16 cellular contexts compared by ENCODE assay signal in the genomic region with DNA sequence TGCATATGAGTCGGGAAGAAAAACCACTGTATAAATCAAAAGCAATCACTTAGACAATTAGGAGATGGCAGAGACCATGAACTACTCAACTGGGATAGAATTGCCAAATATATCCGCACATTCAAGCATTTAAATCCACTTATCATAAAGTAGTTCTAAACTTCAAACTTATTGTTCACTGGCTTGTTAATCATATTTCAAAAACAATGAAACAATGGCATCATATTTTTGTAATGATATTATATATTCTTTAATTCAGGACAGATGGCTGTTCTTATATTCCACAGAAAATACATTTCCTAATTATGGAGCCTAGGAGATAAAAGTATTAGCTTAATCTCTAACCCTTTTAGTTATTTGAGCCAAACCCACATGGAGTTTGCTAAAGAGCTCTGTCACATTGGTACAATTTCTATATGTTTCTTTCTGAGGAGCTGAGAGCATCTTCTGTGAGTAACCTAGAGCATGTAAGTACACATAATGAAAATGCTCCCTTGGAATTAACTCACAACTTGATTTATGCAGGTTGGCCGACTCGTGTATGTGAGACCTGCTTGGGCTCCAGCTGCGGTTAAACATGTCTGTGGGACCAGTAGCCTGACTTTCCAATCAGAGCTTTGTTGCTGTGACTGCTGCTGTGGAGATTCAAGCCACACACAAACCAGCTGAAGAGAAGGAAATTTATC.
DNase-seq lines count a peak whose midpoint lies in the region; FAIRE-seq and TF ChIP-seq lines count a peak whose summit lies in the region.
"Had no signal": no experiment of that assay in that cellular context is flagged by ENCODE, and none has a peak within 500 bp of the region (broad histone marks: within the 10 kb centered on the region; RNA-seq: fewer than 3 reads in every experiment).

No MANE protein-coding gene starts in this region.

- H3K27ac ChIP-seq in astrocyte (ENCODE audit: low read depth, low read length) (no peak overlapping the region), neural progenitor cell (no peak overlapping the region)
- H3K27ac ChIP-seq: 22Rv1, BLaER1, HL-60 had no signal

- no peak overlapping the region for H3K4me2 ChIP-seq in astrocyte (ENCODE audit: low read length)
- no peak overlapping the region for H3K4me2 ChIP-seq in neural progenitor cell
- H3K4me2 ChIP-seq: BLaER1 had no signal

- TF ChIP-seq CTCF in astrocyte (IDR thresholded peaks at IDR 0.05; ENCODE audit: insufficient read depth, low read depth, low read length) (no peak), neural progenitor cell (IDR thresholded peaks at IDR 0.05) (no peak)

- H3K36me3 ChIP-seq in astrocyte (ENCODE audit: insufficient read depth, low read length) = no peaks in the 10 kb centered on the region
- H3K36me3 ChIP-seq in neural progenitor cell = no peaks in the 10 kb centered on the region
- H3K36me3 ChIP-seq: BLaER1 had no signal

- peaks cover 3% of the 10 kb centered on the region for H3K4me1 Mint-ChIP-seq in astrocyte (ENCODE audit: low read depth, unreplicated experiment)
- H3K4me1 Mint-ChIP-seq in neural progenitor cell = peaks cover 33% of the 10 kb centered on the region

- no peaks in the 10 kb centered on the region for H3K9me3 ChIP-seq in astrocyte (ENCODE audit: insufficient read depth, low read depth, low read length)
- H3K9me3 ChIP-seq in neural progenitor cell (ENCODE audit: low read depth) = no peaks in the 10 kb centered on the region
- H3K9me3 ChIP-seq: BLaER1 had no signal

- no peak overlapping the region for H2AFZ ChIP-seq in astrocyte (ENCODE audit: low read depth, low read length)
- H2AFZ ChIP-seq in neural progenitor cell (replicated peaks) = no peak overlapping the region

- H3K4me1 ChIP-seq in astrocyte (ENCODE audit: insufficient read depth, low read length) (no peaks in the 10 kb centered on the region), neural progenitor cell (peaks cover 9% of the 10 kb centered on the region)
- H3K4me1 ChIP-seq: BLaER1 had no signal

- H3K9ac ChIP-seq in astrocyte (ENCODE audit: low read length) (no peak overlapping the region), neural progenitor cell (no peak overlapping the region)
- H3K9ac ChIP-seq: BLaER1 had no signal

- H3K4me3 Mint-ChIP-seq in astrocyte (ENCODE audit: unreplicated experiment) (no peak overlapping the region), neural progenitor cell (no peak overlapping the region)
- H3K4me3 Mint-ChIP-seq: T-helper 1 cell treated with Interleukin-12 subunit alpha and Interleukin-12 subunit beta and Interleukin-4 antibody, amounts not matched to agents 30 μg/mL and 1 μg/mL, for 36 hours had no signal

- H3K4me3 ChIP-seq in astrocyte (ENCODE audit: insufficient read depth, low read depth, low read length) (no peak overlapping the region), neural progenitor cell (no peak overlapping the region)
- H3K4me3 ChIP-seq: BLaER1 had no signal

- peaks cover 1% of the 10 kb centered on the region for H3K9me3 Mint-ChIP-seq in astrocyte (ENCODE audit: unreplicated experiment)
- H3K9me3 Mint-ChIP-seq in neural progenitor cell = no peaks in the 10 kb centered on the region

- H3K27ac Mint-ChIP-seq in astrocyte (ENCODE audit: unreplicated experiment) = no peak overlapping the region
- no peak overlapping the region for H3K27ac Mint-ChIP-seq in neural progenitor cell
- H3K27ac Mint-ChIP-seq: T-helper 1 cell treated with Interleukin-12 subunit alpha and Interleukin-12 subunit beta and Interleukin-4 antibody, amounts not matched to agents 30 μg/mL and 1 μg/mL, for 36 hours had no signal

- no peaks in the 10 kb centered on the region for H4K20me1 ChIP-seq in astrocyte (ENCODE audit: insufficient read depth, low read length)
- H4K20me1 ChIP-seq in neural progenitor cell (ENCODE audit: low read depth) = no peaks in the 10 kb centered on the region
- H4K20me1 ChIP-seq: BLaER1 had no signal

- FAIRE-seq in astrocyte (lab: Jason Lieb, UNC) = no peak
- FAIRE-seq: GM12891 had no signal

- peak; percentile 5 for DNase-seq in DMS79 treated with DMSO at 0.1 percent for 48 hours (lab: John Stamatoyannopoulos, UW)
- no peak for DNase-seq in DMS79 (lab: John Stamatoyannopoulos, UW)
- DNase-seq in GM04503 (ENCODE audit: low read depth) = peak; percentile 1
- peak; percentile 2 for DNase-seq in astrocyte (ENCODE audit: low read depth)
- peak; percentile 16 for DNase-seq in midbrain (lab: John Stamatoyannopoulos, UW)
- DNase-seq in NAMALWA (ENCODE audit: low spot score) = no peak
- no peak for DNase-seq in SIG-M5 (lab: John Stamatoyannopoulos, UW)
- no peak for DNase-seq in neural progenitor cell (ENCODE audit: low spot score)
- DNase-seq: NCI-H1048, NCI-H446 treated with DMSO at 0.1 percent for 48 hours, PC-3 had no signal

- H3K36me3 Mint-ChIP-seq in astrocyte (ENCODE audit: low read depth, unreplicated experiment) = no peaks in the 10 kb centered on the region
- peaks cover 4% of the 10 kb centered on the region for H3K36me3 Mint-ChIP-seq in neural progenitor cell

- H3K79me2 ChIP-seq in astrocyte (ENCODE audit: insufficient read depth, low read length) (no peaks in the 10 kb centered on the region), neural progenitor cell (ENCODE audit: low read depth) (no peaks in the 10 kb centered on the region)

- H3K27me3 ChIP-seq in astrocyte (ENCODE audit: insufficient read depth, low read length) (no peaks in the 10 kb centered on the region), neural progenitor cell (no peaks in the 10 kb centered on the region)
- H3K27me3 ChIP-seq: BLaER1 had no signal

- H3K27me3 Mint-ChIP-seq in astrocyte (ENCODE audit: low read depth, unreplicated experiment) (no peaks in the 10 kb centered on the region), neural progenitor cell (ENCODE audit: insufficient read depth, low read depth) (no peaks in the 10 kb centered on the region)

- no peaks in the 10 kb centered on the region for H3F3A ChIP-seq in neural progenitor cell (ENCODE audit: low read depth)

Comparison
In these comparisons a context has a peak if more than half of its experiments do, and no peak if none do; other contexts are left out.
1. DNase-seq: peak in DMS79 treated with DMSO at 0.1 percent for 48 hours (single experiment), GM04503 (single experiment), astrocyte (single experiment) and midbrain (single experiment); none in DMS79 (single experiment), NAMALWA (single experiment), SIG-M5 (single experiment) and neural progenitor cell (single experiment).